In genomic region chr10:47372726-47373125, GRCh38 we compare ENCODE assay signal across 29 cellular contexts. TPM values are rescaled to one million over a fixed set of nuclear protein-coding genes. Genes with fewer than 3 reads are reported as not detected.
DNase-seq lines count a peak whose midpoint lies in the region; ATAC-seq and TF ChIP-seq lines count a peak whose summit lies in the region.
"Had no signal": no experiment of that assay in that cellular context is flagged by ENCODE, and none has a peak within 500 bp of the region (broad histone marks: within the 10 kb centered on the region; RNA-seq: fewer than 3 reads in every experiment).

No MANE protein-coding gene starts in this region.

- H3K9me3 Mint-ChIP-seq in activated CD4-positive, alpha-beta memory T cell treated with anti-CD3 and anti-CD28 coated beads for 36 hours = no peaks in the 10 kb centered on the region
- no peaks in the 10 kb centered on the region for H3K9me3 Mint-ChIP-seq in stimulated activated memory B cell treated with anti-CD40 and anti-IgM and Interleukin-4, amounts not matched to agents 10 μg/mL and 1 μg/mL and 100 μg/mL, for 72 hours
- H3K9me3 Mint-ChIP-seq: CD8-positive, alpha-beta memory T cell had no signal

- no peaks in the 10 kb centered on the region for H3K9me2 ChIP-seq in SK-N-SH

- no peak overlapping the region for H3K4me2 ChIP-seq in SK-N-SH

- no peak overlapping the region for H3K27ac Mint-ChIP-seq in activated CD4-positive, alpha-beta memory T cell treated with anti-CD3 and anti-CD28 coated beads for 36 hours
- no peak overlapping the region for H3K27ac Mint-ChIP-seq in stimulated activated memory B cell treated with anti-CD40 and anti-IgM and Interleukin-4, amounts not matched to agents 10 μg/mL and 1 μg/mL and 100 μg/mL, for 72 hours
- H3K27ac Mint-ChIP-seq: activated naive CD8-positive, alpha-beta T cell; CD8-positive, alpha-beta memory T cell had no signal

- WGBS in SK-N-SH (ENCODE audit: low lambda C conversion rate) = 75% methylated on average over 5 of the region's 6 CpGs
- 81 to 84% methylated on average over 6 of the region's 6 CpGs for WGBS in lower leg skin, 2 donors
- 89 to 93% methylated on average over 4 to 6 of the region's 6 CpGs for WGBS in testis, 2 donors

- no peaks in the 10 kb centered on the region for H4K20me1 ChIP-seq in SK-N-SH (ENCODE audit: insufficient read depth)

- no peak overlapping the region for H3K9ac ChIP-seq in SK-N-SH
- H3K9ac ChIP-seq: GM23248 had no signal

- H3K27ac ChIP-seq in SK-N-SH (ENCODE audit: low read depth in 2 of 2, low read length in 1 of 2) = no peak overlapping the region
- no peak overlapping the region for H3K27ac ChIP-seq in testis
- H3K27ac ChIP-seq: 22Rv1, ascending aorta, epithelial cell of prostate, GM23248, thyroid gland had no signal

- H3K4me3 ChIP-seq in SK-N-SH (ENCODE audit: low read depth in 2 of 2, low read length in 1 of 2) (no peak overlapping the region), lower leg skin (ENCODE audit: low read depth, poor library complexity, severe bottlenecking) (no peak overlapping the region), testis (no peak overlapping the region)
- H3K4me3 ChIP-seq: ascending aorta, dorsolateral prefrontal cortex, GM23248, thyroid gland had no signal

- no peak overlapping the region for H2AFZ ChIP-seq in SK-N-SH (ENCODE audit: low read depth)
- H2AFZ ChIP-seq: GM23248 had no signal

- ATAC-seq in SK-N-SH treated with all-trans-retinoic acid at 6 μM for 48 hours (no peak), HG02588 (IDR thresholded peaks at IDR 0.05; ENCODE audit: unreplicated experiment) (no peak)
- no peak for ATAC-seq in stimulated activated memory B cell treated with anti-CD40 and anti-IgM and Interleukin-4, amounts not matched to agents 10 μg/mL and 1 μg/mL and 100 μg/mL, for 72 hours

- H3K4me1 ChIP-seq in SK-N-SH (ENCODE audit: control insufficient read depth in 1 of 2, insufficient read depth in 2 of 2, low read depth in 1 of 2, low read length in 1 of 2) (peaks cover 0 to 13% of the 10 kb centered on the region in 2 experiments; a peak in 2 of 4 replicates), testis (no peaks in the 10 kb centered on the region)
- H3K4me1 ChIP-seq: thyroid gland had no signal

- intact Hi-C loops in activated CD4-positive, alpha-beta memory T cell treated with anti-CD3 and anti-CD28 coated beads for 36 hours (cut with micrococcal nuclease) = no loop called here
- intact Hi-C loops in lower leg skin (cut with DNase I; ENCODE audit: low total_unique reads) = no loop called here
- intact Hi-C loops in testis (cut with DNase I; ENCODE audit: low total_unique reads) = no loop called here

- H3K36me3 Mint-ChIP-seq in activated CD4-positive, alpha-beta memory T cell treated with anti-CD3 and anti-CD28 coated beads for 36 hours = no peaks in the 10 kb centered on the region
- H3K36me3 Mint-ChIP-seq in stimulated activated memory B cell treated with anti-CD40 and anti-IgM and Interleukin-4, amounts not matched to agents 10 μg/mL and 1 μg/mL and 100 μg/mL, for 72 hours = no peaks in the 10 kb centered on the region
- H3K36me3 Mint-ChIP-seq: activated naive CD8-positive, alpha-beta T cell; CD8-positive, alpha-beta memory T cell had no signal

- H3K9me3 ChIP-seq in SK-N-SH (no peaks in the 10 kb centered on the region), testis (no peaks in the 10 kb centered on the region)
- H3K9me3 ChIP-seq: ascending aorta, thyroid gland had no signal

- TF ChIP-seq POLR2A in lower leg skin (IDR thresholded peaks at IDR 0.05) (no peak), testis (IDR thresholded peaks at IDR 0.05) (no peak)

- H3F3A ChIP-seq in SK-N-SH (replicated peaks; ENCODE audit: insufficient read depth) = no peaks in the 10 kb centered on the region

- DNase-seq in SK-N-SH (peak; percentile 10), lower leg skin (ENCODE audit: low spot score in 2 of 2) (peak; percentile 12 to 81), testis (peak; percentile 3), DMS79 treated with DMSO at 0.1 percent for 48 hours (lab: John Stamatoyannopoulos, UW) (no peak)
- DNase-seq in activated CD4-positive, alpha-beta memory T cell treated with anti-CD3 and anti-CD28 coated beads for 36 hours = peak; percentile 4
- DNase-seq: activated CD4-positive, CD25-positive, alpha-beta regulatory T cell treated with anti-CD3 and anti-CD28 coated beads, Interleukin-2, amount 50 U/mL, for 72 hours; caudate nucleus; CD8-positive, alpha-beta memory T cell; DMS53; GF-D8; glutamatergic neuron; GM23248; kidney glomerular epithelial cell; NCI-H1105; NCI-H2081; NCI-H226; NCI-H748 treated with DMSO at 0.1 percent for 48 hours; small intestine; T-helper 9 cell; thyroid gland had no signal

- H3K27me3 ChIP-seq in SK-N-SH (ENCODE audit: insufficient read depth) (no peaks in the 10 kb centered on the region), testis (no peaks in the 10 kb centered on the region)
- H3K27me3 ChIP-seq: ascending aorta, thyroid gland had no signal

- TF ChIP-seq EP300 in SK-N-SH (IDR thresholded peaks at IDR 0.05; ENCODE audit: borderline replicate concordance in 1 of 2, low read depth in 1 of 2, low read length in 1 of 2) = no peak

- no peak for TF ChIP-seq CTCF in SK-N-SH (IDR thresholded peaks at IDR 0.05)
- TF ChIP-seq CTCF in lower leg skin (IDR thresholded peaks at IDR 0.05) = no peak
- no peak for TF ChIP-seq CTCF in testis (IDR thresholded peaks at IDR 0.05)

- no peaks in the 10 kb centered on the region for H3K36me3 ChIP-seq in SK-N-SH (replicated peaks in 1 of 2; ENCODE audit: control insufficient read depth in 1 of 2, insufficient read depth in 2 of 2, low read length in 1 of 2)
- no peaks in the 10 kb centered on the region for H3K36me3 ChIP-seq in testis (ENCODE audit: low read depth, missing control alignments)
- H3K36me3 ChIP-seq: ascending aorta, thyroid gland had no signal

- CTCF ChIA-PET in SK-N-SH (lab: Yijun Ruan, JAX) = interaction anchor here (0.5 to 7.4 kb wide), 2 partner anchors 11 to 348 kb away, joined by 3 to 50 read pairs; no protein-coding TSS in a partner anchor
- CTCF ChIA-PET in activated CD4-positive, alpha-beta memory T cell treated with anti-CD3 and anti-CD28 coated beads for 36 hours (lab: Charles Lee) = no interaction called here

- H3K4me1 Mint-ChIP-seq in activated CD4-positive, alpha-beta memory T cell treated with anti-CD3 and anti-CD28 coated beads for 36 hours (ENCODE audit: low read depth) = peaks cover 9% of the 10 kb centered on the region
- H3K4me1 Mint-ChIP-seq in stimulated activated memory B cell treated with anti-CD40 and anti-IgM and Interleukin-4, amounts not matched to agents 10 μg/mL and 1 μg/mL and 100 μg/mL, for 72 hours = peaks cover 6% of the 10 kb centered on the region
- H3K4me1 Mint-ChIP-seq: CD8-positive, alpha-beta memory T cell had no signal

- no peak for TF ChIP-seq RAD21 in SK-N-SH (IDR thresholded peaks at IDR 0.05; ENCODE audit: low read length)

- H3K27me3 Mint-ChIP-seq in activated CD4-positive, alpha-beta memory T cell treated with anti-CD3 and anti-CD28 coated beads for 36 hours = peaks cover 19% of the 10 kb centered on the region
- peaks cover 28% of the 10 kb centered on the region for H3K27me3 Mint-ChIP-seq in stimulated activated memory B cell treated with anti-CD40 and anti-IgM and Interleukin-4, amounts not matched to agents 10 μg/mL and 1 μg/mL and 100 μg/mL, for 72 hours

- H3K4me3 Mint-ChIP-seq in activated CD4-positive, alpha-beta memory T cell treated with anti-CD3 and anti-CD28 coated beads for 36 hours = no peak overlapping the region
- no peak overlapping the region for H3K4me3 Mint-ChIP-seq in stimulated activated memory B cell treated with anti-CD40 and anti-IgM and Interleukin-4, amounts not matched to agents 10 μg/mL and 1 μg/mL and 100 μg/mL, for 72 hours
- H3K4me3 Mint-ChIP-seq: activated naive CD8-positive, alpha-beta T cell; CD8-positive, alpha-beta memory T cell had no signal

- POLR2A ChIA-PET in SK-N-SH (lab: Yijun Ruan, JAX) = no interaction called here
- POLR2A ChIA-PET in activated CD4-positive, alpha-beta memory T cell treated with anti-CD3 and anti-CD28 coated beads for 36 hours (lab: Charles Lee) = no interaction called here

- no peaks in the 10 kb centered on the region for H3K79me2 ChIP-seq in SK-N-SH (ENCODE audit: insufficient read depth)

TF ChIP-seq in SK-N-SH, 30 proteins besides CTCF, POLR2A, EP300 and RAD21 (continues in another document):
- TF ChIP-seq TAF1 (IDR thresholded peaks at IDR 0.05; ENCODE audit: borderline replicate concordance, low read depth, low read length) (no peak), YY1 (IDR thresholded peaks at IDR 0.05; ENCODE audit: low read depth) (no peak), MXI1 (IDR thresholded peaks at IDR 0.05; ENCODE audit: low read depth, low read length) (no peak), TEAD4 (IDR thresholded peaks at IDR 0.05; ENCODE audit: borderline replicate concordance, insufficient read depth) (no peak), SMC3 (IDR thresholded peaks at IDR 0.05; ENCODE audit: low read depth, low read length) (no peak)

TF ChIP-seq in SK-N-SH treated with all-trans-retinoic acid at 6 μM for 48 hours, 23 proteins besides CTCF, POLR2A, EP300 and RAD21 (continues in another document):
- TF ChIP-seq ESRRG (CRISPR knock-in tag; IDR thresholded peaks at IDR 0.05) (no peak), CSDC2 (CRISPR knock-in tag; IDR thresholded peaks at IDR 0.05) (no peak), ZFP3 (CRISPR knock-in tag; IDR thresholded peaks at IDR 0.05) (no peak), ZFP30 (CRISPR knock-in tag; IDR thresholded peaks at IDR 0.05) (no peak)

RNA-seq across cellular contexts. Expression of gene ZNF488, which starts 11.4 kb away (rescaled TPM):
- polyA plus RNA-seq in SK-N-SH (2012; rRNA removed) (0.59 and 0.81 TPM in 2 replicates), testis (ENCODE audit: insufficient read depth, low read depth, low replicate concordance) (2.0 TPM)
- polyA plus RNA-seq in SK-N-SH (2012; cell fraction: cytosol; rRNA removed) = 0.27 and 0.52 TPM in 2 replicates
- 0.48 and 0.52 TPM in 2 replicates for polyA plus RNA-seq in SK-N-SH (2012; cell fraction: nucleus; rRNA removed)
- total RNA-seq in activated CD4-positive, alpha-beta memory T cell treated with anti-CD3 and anti-CD28 coated beads for 36 hours = under 1 TPM; 0.27 to 0.38 TPM
- total RNA-seq in lower leg skin (1 to 10 TPM in 2 of 4 donors, under 1 TPM in 2; 0.80 to 2.0 (median 1.1) TPM), testis (1 to 10 TPM; 2.7 to 3.2 TPM)
- total RNA-seq: ascending aorta, GM23248 had no signal
- polyA plus RNA-seq: CD8-positive, alpha-beta memory T cell had no signal

RNA-seq across cellular contexts. Expression of gene RBP3, which starts 24.6 kb away (rescaled TPM):
- polyA plus RNA-seq in SK-N-SH (2012; rRNA removed) (not detected in 2 replicates), testis (ENCODE audit: insufficient read depth, low read depth, low replicate concordance) (0.09 TPM)
- polyA plus RNA-seq in SK-N-SH (2012; cell fraction: cytosol; rRNA removed) = not detected in 2 replicates
- not detected in 2 replicates for polyA plus RNA-seq in SK-N-SH (2012; cell fraction: nucleus; rRNA removed)
- not detected for total RNA-seq in activated CD4-positive, alpha-beta memory T cell treated with anti-CD3 and anti-CD28 coated beads for 36 hours
- total RNA-seq in lower leg skin (not detected), testis (under 1 TPM in 1 of 2 donors, not detected in 1; 0.25 TPM)
- total RNA-seq: activated CD8-positive, alpha-beta memory T cell treated with anti-CD3 and anti-CD28 coated beads for 36 hours; ascending aorta; CD8-positive, alpha-beta memory T cell; GM23248; thyroid gland had no signal
- polyA plus RNA-seq: CD8-positive, alpha-beta memory T cell; GM23248 had no signal

RNA-seq across cellular contexts. Expression of gene GDF2, which starts 50.5 kb away (rescaled TPM):
- polyA plus RNA-seq in SK-N-SH (2012; rRNA removed) = not detected in 2 replicates
- not detected in 2 replicates for polyA plus RNA-seq in SK-N-SH (2012; cell fraction: cytosol; rRNA removed)
- polyA plus RNA-seq in SK-N-SH (2012; cell fraction: nucleus; rRNA removed) = not detected in 2 replicates
- not detected for total RNA-seq in activated CD4-positive, alpha-beta memory T cell treated with anti-CD3 and anti-CD28 coated beads for 36 hours
- not detected for total RNA-seq in lower leg skin
- under 1 TPM; 0.19 to 0.39 TPM for total RNA-seq in testis
- polyA plus RNA-seq in testis (ENCODE audit: insufficient read depth, low read depth, low replicate concordance) = not detected
- total RNA-seq: activated CD8-positive, alpha-beta memory T cell treated with anti-CD3 and anti-CD28 coated beads for 36 hours; CD8-positive, alpha-beta memory T cell; GM23248; thyroid gland had no signal
- polyA plus RNA-seq: CD8-positive, alpha-beta memory T cell; GM23248; small intestine had no signal
